Comparison of ENCODE assay signal across 2 cellular contexts in the genomic region with DNA sequence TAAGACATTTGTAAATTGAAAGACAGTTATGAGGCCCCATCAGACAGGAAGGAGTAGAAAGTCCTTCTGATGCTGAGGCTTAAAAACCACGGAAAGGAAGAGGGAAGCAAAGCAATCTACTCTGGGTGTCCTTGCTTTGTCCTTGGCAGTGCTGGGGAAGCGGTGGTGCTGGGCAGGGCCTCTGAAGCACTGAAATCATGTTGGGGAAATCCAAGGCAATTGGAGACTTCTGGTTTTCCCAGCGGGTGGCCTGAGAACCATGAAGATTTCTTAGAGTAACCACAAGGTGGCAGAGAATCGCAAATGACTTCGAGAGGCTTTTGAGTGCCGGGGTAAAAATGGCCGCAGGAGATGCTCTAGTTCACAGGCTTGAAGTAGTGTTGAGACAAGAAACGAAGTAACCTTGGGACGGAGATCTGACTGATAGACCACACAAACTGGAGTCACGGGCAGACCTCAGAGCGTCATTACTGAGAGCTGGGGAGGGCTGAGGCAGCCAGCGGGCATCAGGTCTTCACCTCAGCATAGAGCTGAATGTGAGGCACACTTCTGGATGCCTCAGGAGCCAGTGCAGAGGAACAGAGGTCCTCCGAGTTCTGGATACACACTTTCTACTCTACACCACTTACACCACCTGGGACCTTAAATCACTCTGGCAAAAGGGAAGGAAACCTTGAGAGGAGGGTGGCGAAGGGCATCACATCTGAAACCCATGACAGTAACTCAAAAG.
TF ChIP-seq lines count a peak whose summit lies in the region.

No MANE protein-coding gene starts in this region.

TF ChIP-seq in GM23338, 12 proteins besides CTCF, POLR2A, EP300 and RAD21 (continued from another document):
- TF ChIP-seq, protein P1, sequence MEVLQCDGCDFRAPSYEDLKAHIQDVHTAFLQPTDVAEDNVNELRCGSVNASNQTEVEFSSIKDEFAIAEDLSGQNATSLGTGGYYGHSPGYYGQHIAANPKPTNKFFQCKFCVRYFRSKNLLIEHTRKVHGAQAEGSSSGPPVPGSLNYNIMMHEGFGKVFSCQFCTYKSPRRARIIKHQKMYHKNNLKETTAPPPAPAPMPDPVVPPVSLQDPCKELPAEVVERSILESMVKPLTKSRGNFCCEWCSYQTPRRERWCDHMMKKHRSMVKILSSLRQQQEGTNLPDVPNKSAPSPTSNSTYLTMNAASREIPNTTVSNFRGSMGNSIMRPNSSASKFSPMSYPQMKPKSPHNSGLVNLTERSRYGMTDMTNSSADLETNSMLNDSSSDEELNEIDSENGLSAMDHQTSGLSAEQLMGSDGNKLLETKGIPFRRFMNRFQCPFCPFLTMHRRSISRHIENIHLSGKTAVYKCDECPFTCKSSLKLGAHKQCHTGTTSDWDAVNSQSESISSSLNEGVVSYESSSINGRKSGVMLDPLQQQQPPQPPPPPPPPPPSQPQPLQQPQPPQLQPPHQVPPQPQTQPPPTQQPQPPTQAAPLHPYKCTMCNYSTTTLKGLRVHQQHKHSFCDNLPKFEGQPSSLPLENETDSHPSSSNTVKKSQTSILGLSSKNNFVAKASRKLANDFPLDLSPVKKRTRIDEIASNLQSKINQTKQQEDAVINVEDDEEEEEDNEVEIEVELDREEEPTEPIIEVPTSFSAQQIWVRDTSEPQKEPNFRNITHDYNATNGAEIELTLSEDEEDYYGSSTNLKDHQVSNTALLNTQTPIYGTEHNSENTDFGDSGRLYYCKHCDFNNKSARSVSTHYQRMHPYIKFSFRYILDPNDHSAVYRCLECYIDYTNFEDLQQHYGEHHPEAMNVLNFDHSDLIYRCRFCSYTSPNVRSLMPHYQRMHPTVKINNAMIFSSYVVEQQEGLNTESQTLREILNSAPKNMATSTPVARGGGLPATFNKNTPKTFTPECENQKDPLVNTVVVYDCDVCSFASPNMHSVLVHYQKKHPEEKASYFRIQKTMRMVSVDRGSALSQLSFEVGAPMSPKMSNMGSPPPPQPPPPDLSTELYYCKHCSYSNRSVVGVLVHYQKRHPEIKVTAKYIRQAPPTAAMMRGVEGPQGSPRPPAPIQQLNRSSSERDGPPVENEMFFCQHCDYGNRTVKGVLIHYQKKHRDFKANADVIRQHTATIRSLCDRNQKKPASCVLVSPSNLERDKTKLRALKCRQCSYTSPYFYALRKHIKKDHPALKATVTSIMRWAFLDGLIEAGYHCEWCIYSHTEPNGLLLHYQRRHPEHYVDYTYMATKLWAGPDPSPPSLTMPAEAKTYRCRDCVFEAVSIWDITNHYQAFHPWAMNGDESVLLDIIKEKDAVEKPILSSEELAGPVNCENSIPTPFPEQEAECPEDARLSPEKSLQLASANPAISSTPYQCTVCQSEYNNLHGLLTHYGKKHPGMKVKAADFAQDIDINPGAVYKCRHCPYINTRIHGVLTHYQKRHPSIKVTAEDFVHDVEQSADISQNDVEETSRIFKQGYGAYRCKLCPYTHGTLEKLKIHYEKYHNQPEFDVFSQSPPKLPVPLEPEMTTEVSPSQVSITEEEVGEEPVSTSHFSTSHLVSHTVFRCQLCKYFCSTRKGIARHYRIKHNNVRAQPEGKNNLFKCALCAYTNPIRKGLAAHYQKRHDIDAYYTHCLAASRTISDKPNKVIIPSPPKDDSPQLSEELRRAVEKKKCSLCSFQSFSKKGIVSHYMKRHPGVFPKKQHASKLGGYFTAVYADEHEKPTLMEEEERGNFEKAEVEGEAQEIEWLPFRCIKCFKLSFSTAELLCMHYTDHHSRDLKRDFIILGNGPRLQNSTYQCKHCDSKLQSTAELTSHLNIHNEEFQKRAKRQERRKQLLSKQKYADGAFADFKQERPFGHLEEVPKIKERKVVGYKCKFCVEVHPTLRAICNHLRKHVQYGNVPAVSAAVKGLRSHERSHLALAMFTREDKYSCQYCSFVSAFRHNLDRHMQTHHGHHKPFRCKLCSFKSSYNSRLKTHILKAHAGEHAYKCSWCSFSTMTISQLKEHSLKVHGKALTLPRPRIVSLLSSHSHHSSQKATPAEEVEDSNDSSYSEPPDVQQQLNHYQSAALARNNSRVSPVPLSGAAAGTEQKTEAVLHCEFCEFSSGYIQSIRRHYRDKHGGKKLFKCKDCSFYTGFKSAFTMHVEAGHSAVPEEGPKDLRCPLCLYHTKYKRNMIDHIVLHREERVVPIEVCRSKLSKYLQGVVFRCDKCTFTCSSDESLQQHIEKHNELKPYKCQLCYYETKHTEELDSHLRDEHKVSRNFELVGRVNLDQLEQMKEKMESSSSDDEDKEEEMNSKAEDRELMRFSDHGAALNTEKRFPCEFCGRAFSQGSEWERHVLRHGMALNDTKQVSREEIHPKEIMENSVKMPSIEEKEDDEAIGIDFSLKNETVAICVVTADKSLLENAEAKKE (CRISPR knock-in tag; IDR thresholded peaks at IDR 0.05), result 0 out of 2 replicates have a peak, but pooled peaks have one; percentile 27
- TF ChIP-seq JUNB (IDR thresholded peaks at IDR 0.05; ENCODE audit: unreplicated experiment), result no peak

TF ChIP-seq in WTC11, 78 proteins besides CTCF, POLR2A, EP300 and RAD21 (continued from another document):
- TF ChIP-seq, protein P2, sequence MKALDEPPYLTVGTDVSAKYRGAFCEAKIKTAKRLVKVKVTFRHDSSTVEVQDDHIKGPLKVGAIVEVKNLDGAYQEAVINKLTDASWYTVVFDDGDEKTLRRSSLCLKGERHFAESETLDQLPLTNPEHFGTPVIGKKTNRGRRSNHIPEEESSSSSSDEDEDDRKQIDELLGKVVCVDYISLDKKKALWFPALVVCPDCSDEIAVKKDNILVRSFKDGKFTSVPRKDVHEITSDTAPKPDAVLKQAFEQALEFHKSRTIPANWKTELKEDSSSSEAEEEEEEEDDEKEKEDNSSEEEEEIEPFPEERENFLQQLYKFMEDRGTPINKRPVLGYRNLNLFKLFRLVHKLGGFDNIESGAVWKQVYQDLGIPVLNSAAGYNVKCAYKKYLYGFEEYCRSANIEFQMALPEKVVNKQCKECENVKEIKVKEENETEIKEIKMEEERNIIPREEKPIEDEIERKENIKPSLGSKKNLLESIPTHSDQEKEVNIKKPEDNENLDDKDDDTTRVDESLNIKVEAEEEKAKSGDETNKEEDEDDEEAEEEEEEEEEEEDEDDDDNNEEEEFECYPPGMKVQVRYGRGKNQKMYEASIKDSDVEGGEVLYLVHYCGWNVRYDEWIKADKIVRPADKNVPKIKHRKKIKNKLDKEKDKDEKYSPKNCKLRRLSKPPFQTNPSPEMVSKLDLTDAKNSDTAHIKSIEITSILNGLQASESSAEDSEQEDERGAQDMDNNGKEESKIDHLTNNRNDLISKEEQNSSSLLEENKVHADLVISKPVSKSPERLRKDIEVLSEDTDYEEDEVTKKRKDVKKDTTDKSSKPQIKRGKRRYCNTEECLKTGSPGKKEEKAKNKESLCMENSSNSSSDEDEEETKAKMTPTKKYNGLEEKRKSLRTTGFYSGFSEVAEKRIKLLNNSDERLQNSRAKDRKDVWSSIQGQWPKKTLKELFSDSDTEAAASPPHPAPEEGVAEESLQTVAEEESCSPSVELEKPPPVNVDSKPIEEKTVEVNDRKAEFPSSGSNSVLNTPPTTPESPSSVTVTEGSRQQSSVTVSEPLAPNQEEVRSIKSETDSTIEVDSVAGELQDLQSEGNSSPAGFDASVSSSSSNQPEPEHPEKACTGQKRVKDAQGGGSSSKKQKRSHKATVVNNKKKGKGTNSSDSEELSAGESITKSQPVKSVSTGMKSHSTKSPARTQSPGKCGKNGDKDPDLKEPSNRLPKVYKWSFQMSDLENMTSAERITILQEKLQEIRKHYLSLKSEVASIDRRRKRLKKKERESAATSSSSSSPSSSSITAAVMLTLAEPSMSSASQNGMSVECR (CRISPR knock-in tag; IDR thresholded peaks at IDR 0.05; ENCODE audit: borderline replicate concordance), result no peak
- TF ChIP-seq NR2C2 (CRISPR knock-in tag; IDR thresholded peaks at IDR 0.05) (no peak), ZNF671 (CRISPR knock-in tag; IDR thresholded peaks at IDR 0.05) (no peak), SOX15 (CRISPR knock-in tag; IDR thresholded peaks at IDR 0.05) (no peak), ESRRA (CRISPR knock-in tag; IDR thresholded peaks at IDR 0.05; ENCODE audit: borderline replicate concordance) (no peak), GTF2I (CRISPR knock-in tag; conservative IDR thresholded peaks at IDR 0.05) (no peak), TEAD1 (CRISPR knock-in tag; IDR thresholded peaks at IDR 0.05) (no peak)
- TF ChIP-seq, protein P3, sequence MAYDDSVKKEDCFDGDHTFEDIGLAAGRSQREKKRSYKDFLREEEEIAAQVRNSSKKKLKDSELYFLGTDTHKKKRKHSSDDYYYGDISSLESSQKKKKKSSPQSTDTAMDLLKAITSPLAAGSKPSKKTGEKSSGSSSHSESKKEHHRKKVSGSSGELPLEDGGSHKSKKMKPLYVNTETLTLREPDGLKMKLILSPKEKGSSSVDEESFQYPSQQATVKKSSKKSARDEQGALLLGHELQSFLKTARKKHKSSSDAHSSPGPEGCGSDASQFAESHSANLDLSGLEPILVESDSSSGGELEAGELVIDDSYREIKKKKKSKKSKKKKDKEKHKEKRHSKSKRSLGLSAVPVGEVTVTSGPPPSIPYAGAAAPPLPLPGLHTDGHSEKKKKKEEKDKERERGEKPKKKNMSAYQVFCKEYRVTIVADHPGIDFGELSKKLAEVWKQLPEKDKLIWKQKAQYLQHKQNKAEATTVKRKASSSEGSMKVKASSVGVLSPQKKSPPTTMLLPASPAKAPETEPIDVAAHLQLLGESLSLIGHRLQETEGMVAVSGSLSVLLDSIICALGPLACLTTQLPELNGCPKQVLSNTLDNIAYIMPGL (CRISPR knock-in tag; IDR thresholded peaks at IDR 0.05), result no peak
- TF ChIP-seq, protein P4, sequence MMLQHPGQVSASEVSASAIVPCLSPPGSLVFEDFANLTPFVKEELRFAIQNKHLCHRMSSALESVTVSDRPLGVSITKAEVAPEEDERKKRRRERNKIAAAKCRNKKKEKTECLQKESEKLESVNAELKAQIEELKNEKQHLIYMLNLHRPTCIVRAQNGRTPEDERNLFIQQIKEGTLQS (CRISPR knock-in tag; conservative IDR thresholded peaks at IDR 0.05), result no peak
- TF ChIP-seq, protein P5, sequence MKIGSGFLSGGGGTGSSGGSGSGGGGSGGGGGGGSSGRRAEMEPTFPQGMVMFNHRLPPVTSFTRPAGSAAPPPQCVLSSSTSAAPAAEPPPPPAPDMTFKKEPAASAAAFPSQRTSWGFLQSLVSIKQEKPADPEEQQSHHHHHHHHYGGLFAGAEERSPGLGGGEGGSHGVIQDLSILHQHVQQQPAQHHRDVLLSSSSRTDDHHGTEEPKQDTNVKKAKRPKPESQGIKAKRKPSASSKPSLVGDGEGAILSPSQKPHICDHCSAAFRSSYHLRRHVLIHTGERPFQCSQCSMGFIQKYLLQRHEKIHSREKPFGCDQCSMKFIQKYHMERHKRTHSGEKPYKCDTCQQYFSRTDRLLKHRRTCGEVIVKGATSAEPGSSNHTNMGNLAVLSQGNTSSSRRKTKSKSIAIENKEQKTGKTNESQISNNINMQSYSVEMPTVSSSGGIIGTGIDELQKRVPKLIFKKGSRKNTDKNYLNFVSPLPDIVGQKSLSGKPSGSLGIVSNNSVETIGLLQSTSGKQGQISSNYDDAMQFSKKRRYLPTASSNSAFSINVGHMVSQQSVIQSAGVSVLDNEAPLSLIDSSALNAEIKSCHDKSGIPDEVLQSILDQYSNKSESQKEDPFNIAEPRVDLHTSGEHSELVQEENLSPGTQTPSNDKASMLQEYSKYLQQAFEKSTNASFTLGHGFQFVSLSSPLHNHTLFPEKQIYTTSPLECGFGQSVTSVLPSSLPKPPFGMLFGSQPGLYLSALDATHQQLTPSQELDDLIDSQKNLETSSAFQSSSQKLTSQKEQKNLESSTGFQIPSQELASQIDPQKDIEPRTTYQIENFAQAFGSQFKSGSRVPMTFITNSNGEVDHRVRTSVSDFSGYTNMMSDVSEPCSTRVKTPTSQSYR (CRISPR knock-in tag; IDR thresholded peaks at IDR 0.05), result no peak
- TF ChIP-seq, protein P6, sequence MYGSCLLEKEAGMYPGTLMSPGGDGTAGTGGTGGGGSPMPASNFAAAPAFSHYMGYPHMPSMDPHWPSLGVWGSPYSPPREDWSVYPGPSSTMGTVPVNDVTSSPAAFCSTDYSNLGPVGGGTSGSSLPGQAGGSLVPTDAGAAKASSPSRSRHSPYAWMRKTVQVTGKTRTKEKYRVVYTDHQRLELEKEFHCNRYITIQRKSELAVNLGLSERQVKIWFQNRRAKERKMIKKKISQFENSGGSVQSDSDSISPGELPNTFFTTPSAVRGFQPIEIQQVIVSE (CRISPR knock-in tag; IDR thresholded peaks at IDR 0.05; ENCODE audit: borderline replicate concordance), result no peak
- TF ChIP-seq, protein P7, sequence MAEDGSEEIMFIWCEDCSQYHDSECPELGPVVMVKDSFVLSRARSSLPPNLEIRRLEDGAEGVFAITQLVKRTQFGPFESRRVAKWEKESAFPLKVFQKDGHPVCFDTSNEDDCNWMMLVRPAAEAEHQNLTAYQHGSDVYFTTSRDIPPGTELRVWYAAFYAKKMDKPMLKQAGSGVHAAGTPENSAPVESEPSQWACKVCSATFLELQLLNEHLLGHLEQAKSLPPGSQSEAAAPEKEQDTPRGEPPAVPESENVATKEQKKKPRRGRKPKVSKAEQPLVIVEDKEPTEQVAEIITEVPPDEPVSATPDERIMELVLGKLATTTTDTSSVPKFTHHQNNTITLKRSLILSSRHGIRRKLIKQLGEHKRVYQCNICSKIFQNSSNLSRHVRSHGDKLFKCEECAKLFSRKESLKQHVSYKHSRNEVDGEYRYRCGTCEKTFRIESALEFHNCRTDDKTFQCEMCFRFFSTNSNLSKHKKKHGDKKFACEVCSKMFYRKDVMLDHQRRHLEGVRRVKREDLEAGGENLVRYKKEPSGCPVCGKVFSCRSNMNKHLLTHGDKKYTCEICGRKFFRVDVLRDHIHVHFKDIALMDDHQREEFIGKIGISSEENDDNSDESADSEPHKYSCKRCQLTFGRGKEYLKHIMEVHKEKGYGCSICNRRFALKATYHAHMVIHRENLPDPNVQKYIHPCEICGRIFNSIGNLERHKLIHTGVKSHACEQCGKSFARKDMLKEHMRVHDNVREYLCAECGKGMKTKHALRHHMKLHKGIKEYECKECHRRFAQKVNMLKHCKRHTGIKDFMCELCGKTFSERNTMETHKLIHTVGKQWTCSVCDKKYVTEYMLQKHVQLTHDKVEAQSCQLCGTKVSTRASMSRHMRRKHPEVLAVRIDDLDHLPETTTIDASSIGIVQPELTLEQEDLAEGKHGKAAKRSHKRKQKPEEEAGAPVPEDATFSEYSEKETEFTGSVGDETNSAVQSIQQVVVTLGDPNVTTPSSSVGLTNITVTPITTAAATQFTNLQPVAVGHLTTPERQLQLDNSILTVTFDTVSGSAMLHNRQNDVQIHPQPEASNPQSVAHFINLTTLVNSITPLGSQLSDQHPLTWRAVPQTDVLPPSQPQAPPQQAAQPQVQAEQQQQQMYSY (CRISPR knock-in tag; IDR thresholded peaks at IDR 0.05), result no peak
- TF ChIP-seq, protein P8, sequence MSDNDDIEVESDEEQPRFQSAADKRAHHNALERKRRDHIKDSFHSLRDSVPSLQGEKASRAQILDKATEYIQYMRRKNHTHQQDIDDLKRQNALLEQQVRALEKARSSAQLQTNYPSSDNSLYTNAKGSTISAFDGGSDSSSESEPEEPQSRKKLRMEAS (CRISPR knock-in tag; IDR thresholded peaks at IDR 0.05), result no peak
